In genomic region chr17:67708378-67708777, GRCh38 we compare ENCODE assay signal across 2 cellular contexts.
TF ChIP-seq lines count a peak whose summit lies in the region.

No MANE protein-coding gene starts in this region.

TF ChIP-seq in HCT116, 20 proteins besides CTCF, POLR2A, EP300 and RAD21:
- TF ChIP-seq ZNF274 (IDR thresholded peaks at IDR 0.05; ENCODE audit: low read depth, low read length): no peak
- TF ChIP-seq MAX (IDR thresholded peaks at IDR 0.05): no peak
- TF ChIP-seq EZH2phosphoT487 (IDR thresholded peaks at IDR 0.05; ENCODE audit: borderline replicate concordance): no peak
- no peak for TF ChIP-seq EGR1 (IDR thresholded peaks at IDR 0.05; ENCODE audit: low read depth)
- TF ChIP-seq TCF7L2 (IDR thresholded peaks at IDR 0.05; ENCODE audit: borderline replicate concordance, extremely low read depth, insufficient read depth, insufficient read length): no peak
- TF ChIP-seq CEBPB (IDR thresholded peaks at IDR 0.05; ENCODE audit: low read depth): no peak
- TF ChIP-seq YY1 (IDR thresholded peaks at IDR 0.05; ENCODE audit: extremely low read depth, insufficient replicate concordance, low read depth, low read length): no peak
- TF ChIP-seq ZBTB33 (IDR thresholded peaks at IDR 0.05; ENCODE audit: extremely low read depth, insufficient replicate concordance, low read length): no peak

TF ChIP-seq in H1, 55 proteins besides CTCF, POLR2A, EP300 and RAD21:
- TF ChIP-seq KDM4A (IDR thresholded peaks at IDR 0.05; ENCODE audit: low read depth, low read length, severe bottlenecking): no peak
